ENCODE assay signal across 2 cellular contexts in genomic region chr17:45816966-45817365, GRCh38.
"Had no signal": no experiment of that assay in that cellular context is flagged by ENCODE, and none has a peak within 500 bp of the region (broad histone marks: within the 10 kb centered on the region; RNA-seq: fewer than 3 reads in every experiment).

No MANE protein-coding gene starts in this region.

- DNase-seq: H9, HCEC 1CT had no signal
